9 cellular contexts compared by ENCODE assay signal in genomic region chr18:36066001-36066400, GRCh38. TPM values are rescaled to one million over a fixed set of nuclear protein-coding genes. Genes with fewer than 3 reads are reported as not detected.
DNase-seq lines count a peak whose midpoint lies in the region; ATAC-seq and TF ChIP-seq lines count a peak whose summit lies in the region.
"Had no signal": no experiment of that assay in that cellular context is flagged by ENCODE, and none has a peak within 500 bp of the region (broad histone marks: within the 10 kb centered on the region; RNA-seq: fewer than 3 reads in every experiment).

No MANE protein-coding gene starts in this region.

- H3K4me3 ChIP-seq in fibroblast of pulmonary artery (replicated peaks; ENCODE audit: low read depth, low read length) (peak overlapping the region; percentile 72), skeletal muscle cell (ENCODE audit: low read depth, low read length) (peak overlapping the region; percentile 67)

- no peak overlapping the region for H3K56ac ChIP-seq in H9 (ENCODE audit: insufficient read length, low read depth, low read length)

- H3K27me3 Mint-ChIP-seq in H9 (ENCODE audit: low read depth): peaks cover 8% of the 10 kb centered on the region

- peaks cover 0 to 3% of the 10 kb centered on the region in 2 experiments; a peak in 1 of 5 replicates for H3K9me3 Mint-ChIP-seq in H9

- H2BK20ac ChIP-seq in H9 (ENCODE audit: low read depth, low read length, poor library complexity, severe bottlenecking): no peak overlapping the region

- H3K4me2 ChIP-seq in H9 (ENCODE audit: insufficient read depth, insufficient read length, low read length): peak overlapping the region; percentile 95

- H4K20me1 ChIP-seq in H9 (ENCODE audit: control insufficient read depth, insufficient read depth, insufficient read length): no peaks in the 10 kb centered on the region

- H2BK120ac ChIP-seq in H9 (ENCODE audit: low read depth, low read length, poor library complexity, severe bottlenecking): no peak overlapping the region

- H3K23me2 ChIP-seq in H9 (ENCODE audit: insufficient read length, low read depth, low read length, poor library complexity, severe bottlenecking): peaks cover 2% of the 10 kb centered on the region

- TF ChIP-seq CTCF in H9 (conservative IDR thresholded peaks at IDR 0.05): no peak
- TF ChIP-seq CTCF in fibroblast of pulmonary artery (IDR thresholded peaks at IDR 0.05; ENCODE audit: low read length, missing control alignments): no peak

- ATAC-seq in HG03108 (IDR thresholded peaks at IDR 0.05; ENCODE audit: unreplicated experiment): no peak

- no peak overlapping the region for H2BK12ac ChIP-seq in H9 (ENCODE audit: insufficient read length, low read depth, low read length)

- H3K23ac ChIP-seq in H9 (ENCODE audit: insufficient read length, low read depth, low read length): no peak overlapping the region

- no peak overlapping the region for H4K8ac ChIP-seq in H9 (replicated peaks; ENCODE audit: insufficient read length, low read depth, low read length)

- no peak overlapping the region for H3K14ac ChIP-seq in H9 (ENCODE audit: insufficient read depth, low read length)

- H3K4ac ChIP-seq in H9 (ENCODE audit: low read depth, low read length): no peak overlapping the region

- no peaks in the 10 kb centered on the region for H3K27me3 ChIP-seq in H9 (ENCODE audit: insufficient read depth, low read length)

- peaks cover 52% of the 10 kb centered on the region for H3K79me2 ChIP-seq in H9 (ENCODE audit: insufficient read depth, low read length)

- no peak overlapping the region for H4K91ac ChIP-seq in H9 (ENCODE audit: insufficient read length, low read depth, low read length)

- peak overlapping the region; percentile 95 to 98 for H3K4me3 Mint-ChIP-seq in H9

- H2AK5ac ChIP-seq in H9 (ENCODE audit: insufficient read length, low read length): no peak overlapping the region

- DNase-seq in H9: no peak
- DNase-seq in SK-MEL-5 (ENCODE audit: low read depth, low spot score): peak; percentile 74
- DNase-seq in fibroblast of pulmonary artery (ENCODE audit: low read depth): peak; percentile 53
- DNase-seq in skeletal muscle cell (ENCODE audit: low read depth): peak; percentile 49
- DNase-seq in glomerular visceral epithelial cell (ENCODE audit: extremely low spot score): no peak
- no peak for DNase-seq in caudate nucleus (lab: John Stamatoyannopoulos, UW)
- DNase-seq in SW 1271 (lab: John Stamatoyannopoulos, UW): no peak
- DNase-seq: stimulated activated CD4-positive, alpha-beta T cell treated with anti-CD3 and anti-CD28 coated beads, Interleukin-2, amount 100 ng/mL, for 24 hours had no signal

- peaks cover 2% of the 10 kb centered on the region for H3K79me1 ChIP-seq in H9 (ENCODE audit: insufficient read depth, low read depth, low read length, poor library complexity, severe bottlenecking)

- no peak overlapping the region for H2BK5ac ChIP-seq in H9 (ENCODE audit: insufficient read length, low read length)

- H3K9ac ChIP-seq in H9 (ENCODE audit: extremely low read depth, insufficient read length, low read length): peak overlapping the region; percentile 96

- no peak overlapping the region; a peak in 1 of 7 replicates for H3K27ac Mint-ChIP-seq in H9

- no peak overlapping the region for H3K27ac ChIP-seq in H9 (ENCODE audit: insufficient read length, low read depth, low read length)
- no peak overlapping the region for H3K27ac ChIP-seq in caudate nucleus (ENCODE audit: low read depth, low read length)

- no peak overlapping the region for H3K18ac ChIP-seq in H9 (ENCODE audit: insufficient read length, low read depth, low read length)

- H2AFZ ChIP-seq in H9 (ENCODE audit: low read length): no peak overlapping the region

- H3K9me3 ChIP-seq in H9 (ENCODE audit: control insufficient read depth, low read depth, low read length): no peaks in the 10 kb centered on the region

- no peak overlapping the region for H4K5ac ChIP-seq in H9 (ENCODE audit: insufficient read length, low read depth, low read length)

- in situ Hi-C loops in SK-MEL-5 (cut with HindIII; ENCODE audit: low pct_unique_long_range_greater_than_20kb, low sequenced_read_pairs): no loop called here

- no peak overlapping the region for H3T11ph ChIP-seq in H9 (ENCODE audit: low read length)

- no peaks in the 10 kb centered on the region for H3K4me1 ChIP-seq in H9 (ENCODE audit: insufficient read depth, low read length)

- H3K4me1 Mint-ChIP-seq in H9: peaks cover 31 to 36% of the 10 kb centered on the region in 2 experiments

- peaks cover 10 to 17% (median 12%) of the 10 kb centered on the region in 3 experiments for H3K36me3 Mint-ChIP-seq in H9 (ENCODE audit: insufficient read depth in 1 of 3, low read depth in 3 of 3)

- WGBS in H9 (ENCODE audit: extremely low coverage, insufficient read length, low lambda C conversion rate): no CpG with 5 or more reads among the region's 5 CpGs

- no peak overlapping the region for H2BK15ac ChIP-seq in H9 (ENCODE audit: low read depth, low read length)

RNA-seq across cellular contexts. Expression of gene RPRD1A, which starts 1.4 kb away (rescaled TPM):
- 103 and 107 TPM in 2 replicates for total RNA-seq in H9 (2021)
- 58.5 TPM in 2 replicates for total RNA-seq in SK-MEL-5 (2014; rRNA removed; shearing (Covaris generic))
- 28.2 and 35.1 TPM in 2 replicates for polyA plus RNA-seq in SK-MEL-5 (2015; cell fraction: cytosol; rRNA removed)
- polyA plus RNA-seq in SK-MEL-5 (2015; cell fraction: nucleus; rRNA removed): 136 and 159 TPM in 2 replicates

Comparison
In these comparisons a context has a peak if more than half of its experiments do, and no peak if none do; other contexts are left out.
1. DNase-seq: peak in SK-MEL-5 (single experiment), fibroblast of pulmonary artery (single experiment) and skeletal muscle cell (single experiment); none in H9 (single experiment), glomerular visceral epithelial cell (single experiment), caudate nucleus (0 of 61) and SW 1271 (0 of 2).